In genomic region chr20:11216451-11217314, GRCh38 we compare ENCODE assay signal across 11 cellular contexts.
A peak's percentile ranks its signal among the peaks of the same experiment; 100 is the strongest.
DNase-seq lines count a peak whose midpoint lies in the region; TF ChIP-seq lines count a peak whose summit lies in the region.
"Had no signal": no experiment of that assay in that cellular context is flagged by ENCODE, and none has a peak within 500 bp of the region (broad histone marks: within the 10 kb centered on the region; RNA-seq: fewer than 3 reads in every experiment).

No MANE protein-coding gene starts in this region.

- TF ChIP-seq POLR2A in uterus (IDR thresholded peaks at IDR 0.05), result no peak
- no peak for TF ChIP-seq POLR2A in breast epithelium (IDR thresholded peaks at IDR 0.05)
- TF ChIP-seq POLR2A in prostate gland (IDR thresholded peaks at IDR 0.05), result no peak

- WGBS in liver, result 39% methylated on average over 7 of the region's 7 CpGs
- 53% methylated on average over 7 of the region's 7 CpGs for WGBS in prostate gland

- H3K27me3 ChIP-seq in liver (ENCODE audit: control insufficient read depth in 4 of 4, insufficient read depth in 4 of 4, low read length in 3 of 4), result peaks cover 0 to 4% (median 0%) of the 10 kb centered on the region in 4 donors
- H3K27me3 ChIP-seq in uterus, result no peaks in the 10 kb centered on the region
- H3K27me3 ChIP-seq in breast epithelium, result no peaks in the 10 kb centered on the region
- no peaks in the 10 kb centered on the region for H3K27me3 ChIP-seq in prostate gland (replicated peaks; ENCODE audit: insufficient read depth)
- H3K27me3 ChIP-seq: esophagus squamous epithelium had no signal

- H3K27ac ChIP-seq in liver (ENCODE audit: low read depth in 1 of 2, low read length in 2 of 2) (peak overlapping the region in 1 of 2 donors; percentile 5), uterus (peak overlapping the region; percentile 17 to 51), breast epithelium (peak overlapping the region in 1 of 2 donors; percentile 36), coronary artery (peak overlapping the region in 1 of 2 donors; percentile 65), prostate gland (no peak overlapping the region)

- no peak for TF ChIP-seq RAD21 in liver (IDR thresholded peaks at IDR 0.05)

- H3K4me3 ChIP-seq in choroid plexus epithelial cell (ENCODE audit: low read depth, low read length) (no peak overlapping the region), liver (ENCODE audit: low read depth in 1 of 3, low read length in 3 of 3) (no peak overlapping the region), uterus (no peak overlapping the region), breast epithelium (no peak overlapping the region), coronary artery (no peak overlapping the region), prostate gland (no peak overlapping the region)
- H3K4me3 ChIP-seq: esophagus squamous epithelium had no signal

- no peak for TF ChIP-seq CTCF in choroid plexus epithelial cell (conservative IDR thresholded peaks at IDR 0.05; ENCODE audit: low read depth, low read length)
- no peak for TF ChIP-seq CTCF in liver (IDR thresholded peaks at IDR 0.05; ENCODE audit: low read depth, low read length, missing input control)
- TF ChIP-seq CTCF in uterus (IDR thresholded peaks at IDR 0.05), result no peak
- no peak for TF ChIP-seq CTCF in breast epithelium (IDR thresholded peaks at IDR 0.05)
- TF ChIP-seq CTCF in coronary artery (IDR thresholded peaks at IDR 0.05), result no peak
- TF ChIP-seq CTCF in prostate gland (IDR thresholded peaks at IDR 0.05), result no peak

- H3K9ac ChIP-seq in liver (ENCODE audit: low read depth in 1 of 2, low read length in 2 of 2), result no peak overlapping the region

- H3K36me3 ChIP-seq in liver (ENCODE audit: control insufficient read depth in 4 of 4, insufficient read depth in 3 of 4, low read depth in 1 of 4, low read length in 3 of 4) (no peaks in the 10 kb centered on the region), uterus (no peaks in the 10 kb centered on the region), breast epithelium (no peaks in the 10 kb centered on the region), prostate gland (no peaks in the 10 kb centered on the region)
- H3K36me3 ChIP-seq: esophagus squamous epithelium had no signal

- H3K4me1 ChIP-seq in liver (ENCODE audit: control insufficient read depth in 4 of 4, insufficient read depth in 4 of 4, low read length in 3 of 4), result no peaks in the 10 kb centered on the region
- H3K4me1 ChIP-seq in uterus, result no peaks in the 10 kb centered on the region
- H3K4me1 ChIP-seq in breast epithelium, result no peaks in the 10 kb centered on the region
- peaks cover 3% of the 10 kb centered on the region for H3K4me1 ChIP-seq in prostate gland (replicated peaks)

- intact Hi-C loops in uterus (cut with DNase I; ENCODE audit: low total_unique reads) (no loop called here), breast epithelium (cut with DNase I; ENCODE audit: low total_unique reads) (no loop called here), prostate gland (cut with DNase I) (no loop called here)

- H3K9me3 ChIP-seq in liver (ENCODE audit: control insufficient read depth in 4 of 4, low read length in 3 of 4), result no peaks in the 10 kb centered on the region
- no peaks in the 10 kb centered on the region for H3K9me3 ChIP-seq in uterus
- H3K9me3 ChIP-seq in breast epithelium, result no peaks in the 10 kb centered on the region
- H3K9me3 ChIP-seq in prostate gland, result no peaks in the 10 kb centered on the region
- H3K9me3 ChIP-seq: esophagus squamous epithelium had no signal

- peak; percentile 14 for DNase-seq in DMS53 (lab: John Stamatoyannopoulos, UW)
- DNase-seq in DMS53 treated with DMSO at 0.1 percent for 48 hours (lab: John Stamatoyannopoulos, UW; ENCODE audit: unreplicated experiment), result no peak
- peak; percentile 80 for DNase-seq in choroid plexus epithelial cell (ENCODE audit: low read depth)
- no peak for DNase-seq in uterus
- no peak for DNase-seq in breast epithelium (ENCODE audit: low spot score in 2 of 2)
- DNase-seq in coronary artery (ENCODE audit: low spot score), result no peak
- no peak for DNase-seq in prostate gland (ENCODE audit: low spot score)
- DNase-seq: 8988T, esophagus squamous epithelium, PC-3 had no signal

TF ChIP-seq in liver, 16 proteins besides CTCF, POLR2A, EP300 and RAD21:
- TF ChIP-seq RXRA (IDR thresholded peaks at IDR 0.05) (no peak), JUND (IDR thresholded peaks at IDR 0.05) (no peak), ATF3 (IDR thresholded peaks at IDR 0.05) (no peak), FOXA2 (IDR thresholded peaks at IDR 0.05) (no peak), NR2F2 (IDR thresholded peaks at IDR 0.05) (peak; percentile 76)
- TF ChIP-seq, protein P1, sequence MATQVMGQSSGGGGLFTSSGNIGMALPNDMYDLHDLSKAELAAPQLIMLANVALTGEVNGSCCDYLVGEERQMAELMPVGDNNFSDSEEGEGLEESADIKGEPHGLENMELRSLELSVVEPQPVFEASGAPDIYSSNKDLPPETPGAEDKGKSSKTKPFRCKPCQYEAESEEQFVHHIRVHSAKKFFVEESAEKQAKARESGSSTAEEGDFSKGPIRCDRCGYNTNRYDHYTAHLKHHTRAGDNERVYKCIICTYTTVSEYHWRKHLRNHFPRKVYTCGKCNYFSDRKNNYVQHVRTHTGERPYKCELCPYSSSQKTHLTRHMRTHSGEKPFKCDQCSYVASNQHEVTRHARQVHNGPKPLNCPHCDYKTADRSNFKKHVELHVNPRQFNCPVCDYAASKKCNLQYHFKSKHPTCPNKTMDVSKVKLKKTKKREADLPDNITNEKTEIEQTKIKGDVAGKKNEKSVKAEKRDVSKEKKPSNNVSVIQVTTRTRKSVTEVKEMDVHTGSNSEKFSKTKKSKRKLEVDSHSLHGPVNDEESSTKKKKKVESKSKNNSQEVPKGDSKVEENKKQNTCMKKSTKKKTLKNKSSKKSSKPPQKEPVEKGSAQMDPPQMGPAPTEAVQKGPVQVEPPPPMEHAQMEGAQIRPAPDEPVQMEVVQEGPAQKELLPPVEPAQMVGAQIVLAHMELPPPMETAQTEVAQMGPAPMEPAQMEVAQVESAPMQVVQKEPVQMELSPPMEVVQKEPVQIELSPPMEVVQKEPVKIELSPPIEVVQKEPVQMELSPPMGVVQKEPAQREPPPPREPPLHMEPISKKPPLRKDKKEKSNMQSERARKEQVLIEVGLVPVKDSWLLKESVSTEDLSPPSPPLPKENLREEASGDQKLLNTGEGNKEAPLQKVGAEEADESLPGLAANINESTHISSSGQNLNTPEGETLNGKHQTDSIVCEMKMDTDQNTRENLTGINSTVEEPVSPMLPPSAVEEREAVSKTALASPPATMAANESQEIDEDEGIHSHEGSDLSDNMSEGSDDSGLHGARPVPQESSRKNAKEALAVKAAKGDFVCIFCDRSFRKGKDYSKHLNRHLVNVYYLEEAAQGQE (IDR thresholded peaks at IDR 0.05), result no peak

Comparison
In these comparisons a context has a peak if more than half of its experiments do, and no peak if none do; other contexts are left out.
1. DNase-seq: peak in DMS53 (single experiment) and choroid plexus epithelial cell (single experiment); none in DMS53 treated with DMSO at 0.1 percent for 48 hours (single experiment), uterus (0 of 2), breast epithelium (0 of 2), coronary artery (single experiment) and prostate gland (single experiment).
2. H3K27ac ChIP-seq: peak in uterus (2 of 2); none in prostate gland (0 of 2).